ENCODE assay signal across 19 cellular contexts in the genomic region with DNA sequence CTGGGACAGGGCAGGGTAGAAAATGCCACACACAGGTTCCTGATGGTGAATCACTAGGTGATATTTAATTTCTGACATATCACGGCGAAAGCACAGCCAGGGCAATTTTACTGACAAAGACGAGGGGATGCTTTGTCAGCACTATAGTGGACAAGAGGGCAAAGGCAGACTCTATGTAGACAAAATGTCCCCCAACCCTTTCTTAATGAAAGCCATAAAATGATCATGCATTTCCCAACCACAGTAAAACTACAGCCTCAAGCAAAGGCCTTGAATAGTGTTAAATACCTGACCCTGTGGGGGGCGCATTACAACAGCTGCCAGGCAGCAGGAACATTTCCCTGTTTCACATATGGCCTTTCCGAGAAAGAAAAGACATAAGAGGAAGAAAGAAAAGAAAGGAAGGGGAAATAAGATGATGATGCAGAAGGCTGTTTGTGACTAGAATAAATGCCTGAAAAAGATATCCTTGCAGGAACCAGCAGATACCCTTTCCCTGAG.
DNase-seq lines count a peak whose midpoint lies in the region; ATAC-seq and TF ChIP-seq lines count a peak whose summit lies in the region.
"Had no signal": no experiment of that assay in that cellular context is flagged by ENCODE, and none has a peak within 500 bp of the region (broad histone marks: within the 10 kb centered on the region; RNA-seq: fewer than 3 reads in every experiment).

No MANE protein-coding gene starts in this region.

- peak overlapping the region; percentile 18 for H3K9ac ChIP-seq in HUES6 (ENCODE audit: low read length)

- no peaks in the 10 kb centered on the region for H3K36me3 ChIP-seq in HUES6 (ENCODE audit: control insufficient read depth, insufficient read depth, low read length)
- H3K36me3 ChIP-seq: BE2C, upper lobe of right lung had no signal

- peaks cover 11% of the 10 kb centered on the region; the same call in 1 of the 2 replicates for H3K9me3 ChIP-seq in HUES6 (ENCODE audit: control insufficient read depth, insufficient read depth, low read depth, low read length)
- H3K9me3 ChIP-seq: BE2C, body of pancreas, upper lobe of right lung had no signal

- peaks cover 2% of the 10 kb centered on the region for H3K9me3 Mint-ChIP-seq in nephron
- H3K9me3 Mint-ChIP-seq: activated T-helper 1 cell treated with anti-CD3 and anti-CD28 coated beads, Interleukin-12 subunit alpha, Interleukin-12 subunit beta, Interleukin-2, Interleukin-4 antibody, amounts not matched to agents 30 ng/mL and 10 ng/mL and 1 ng/mL, durations not matched to agents 14 hours and 24 hours and 36 hours; T-helper 2 cell treated with Interferon-gamma antibody and Interleukin-4, amounts not matched to agents 5 μg/mL and 100 μg/mL, for 36 hours had no signal

- peak overlapping the region; percentile 76 to 85 (median 82) for H3K27ac Mint-ChIP-seq in nephron
- H3K27ac Mint-ChIP-seq: activated naive CD8-positive, alpha-beta T cell; T-helper 2 cell treated with Interferon-gamma antibody and Interleukin-4, amounts not matched to agents 5 μg/mL and 100 μg/mL, for 36 hours had no signal

- no peaks in the 10 kb centered on the region for H3K36me3 Mint-ChIP-seq in nephron (ENCODE audit: low read depth)
- H3K36me3 Mint-ChIP-seq: activated naive CD8-positive, alpha-beta T cell had no signal

- in situ Hi-C loops in astrocyte of the spinal cord (cut with HindIII; ENCODE audit: low sequenced_read_pairs): no loop called here

- peaks cover 21% of the 10 kb centered on the region for H3K4me1 Mint-ChIP-seq in nephron

- H3K4me3 Mint-ChIP-seq in nephron: no peak overlapping the region
- H3K4me3 Mint-ChIP-seq: activated naive CD8-positive, alpha-beta T cell; activated T-helper 1 cell treated with anti-CD3 and anti-CD28 coated beads, Interleukin-12 subunit alpha, Interleukin-12 subunit beta, Interleukin-2, Interleukin-4 antibody, amounts not matched to agents 30 ng/mL and 10 ng/mL and 1 ng/mL, durations not matched to agents 14 hours and 24 hours and 36 hours; T-helper 2 cell treated with Interferon-gamma antibody and Interleukin-4, amounts not matched to agents 5 μg/mL and 100 μg/mL, for 36 hours had no signal

- no peaks in the 10 kb centered on the region for H3K27me3 ChIP-seq in HUES6 (ENCODE audit: control insufficient read depth, insufficient read depth, low read length)
- H3K27me3 ChIP-seq: BE2C, body of pancreas, upper lobe of right lung had no signal

- no peak for ATAC-seq in GM19328 (IDR thresholded peaks at IDR 0.05; ENCODE audit: unreplicated experiment)
- no peak for ATAC-seq in HG02759 (IDR thresholded peaks at IDR 0.05; ENCODE audit: unreplicated experiment)
- ATAC-seq: body of pancreas, left ventricle myocardium superior, upper lobe of right lung had no signal

- H3K4me1 ChIP-seq in HUES6 (ENCODE audit: control insufficient read depth, insufficient read depth, low read length): peaks cover 29% of the 10 kb centered on the region
- H3K4me1 ChIP-seq: BE2C, body of pancreas, upper lobe of right lung had no signal

- H3K27ac ChIP-seq in HUES6 (ENCODE audit: low read depth, low read length): peak overlapping the region; percentile 20; the same call in 1 of the 2 replicates
- H3K27ac ChIP-seq: body of pancreas, SK-N-MC, upper lobe of right lung had no signal

- no peak for TF ChIP-seq CTCF in astrocyte of the spinal cord (IDR thresholded peaks at IDR 0.05; ENCODE audit: low read depth, low read length)
- TF ChIP-seq CTCF in nephron (IDR thresholded peaks at IDR 0.05; ENCODE audit: unreplicated experiment in 3 of 3): no peak

- DNase-seq in DMS 273 (lab: John Stamatoyannopoulos, UW; ENCODE audit: unreplicated experiment) (peak; percentile 29), DMS 273 treated with DMSO at 0.1 percent for 48 hours (lab: John Stamatoyannopoulos, UW) (no peak), astrocyte of the spinal cord (ENCODE audit: low read depth, low spot score) (peak; percentile 40), NCI-H1092 (lab: John Stamatoyannopoulos, UW) (no peak)
- DNase-seq: BE2C, body of pancreas, left ventricle myocardium superior, NCI-H1436, NCI-H82, nucleus accumbens, upper lobe of right lung had no signal

- no peak overlapping the region; the same call in 1 of the 2 replicates for H3K4me3 ChIP-seq in HUES6 (ENCODE audit: low read depth, low read length)
- H3K4me3 ChIP-seq in astrocyte of the spinal cord (ENCODE audit: low read depth, low read length): no peak overlapping the region
- H3K4me3 ChIP-seq: body of pancreas, SK-N-MC, upper lobe of right lung had no signal

- peaks cover 9% of the 10 kb centered on the region for H3K27me3 Mint-ChIP-seq in nephron (ENCODE audit: low read depth)
- H3K27me3 Mint-ChIP-seq: activated naive CD8-positive, alpha-beta T cell had no signal

Comparison
In these comparisons a context has a peak if more than half of its experiments do, and no peak if none do; other contexts are left out.
1. DNase-seq: peak in DMS 273 (single experiment) and astrocyte of the spinal cord (single experiment); none in DMS 273 treated with DMSO at 0.1 percent for 48 hours (single experiment) and NCI-H1092 (single experiment).